Comparison of ENCODE assay signal across 8 cellular contexts in the genomic region with DNA sequence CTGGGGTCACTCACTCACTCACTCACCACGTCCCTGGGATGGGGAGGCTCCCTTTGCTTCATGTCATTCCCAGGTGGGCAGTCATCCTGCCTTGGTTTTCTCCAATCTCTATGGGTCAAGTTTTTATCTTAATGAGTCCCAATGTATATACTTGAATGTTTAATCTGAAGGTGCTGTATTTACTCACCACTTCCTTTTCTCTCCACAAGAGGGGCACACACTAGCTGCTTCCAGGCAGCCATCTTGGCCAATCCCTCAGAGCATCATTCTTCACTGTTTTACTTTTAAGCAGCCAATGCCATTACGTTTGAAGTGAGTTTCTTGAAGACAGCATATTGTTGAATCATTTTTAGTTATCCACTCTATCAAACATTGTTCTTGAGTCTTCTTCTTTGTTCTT.
DNase-seq lines count a peak whose midpoint lies in the region; ATAC-seq, FAIRE-seq and TF ChIP-seq lines count a peak whose summit lies in the region.

No MANE protein-coding gene starts in this region.

- H3K27ac Mint-ChIP-seq in endothelial cell (ENCODE audit: unreplicated experiment), result no peak overlapping the region
- no peak overlapping the region for H3K27ac Mint-ChIP-seq in activated CD4-positive, alpha-beta memory T cell treated with anti-CD3 and anti-CD28 coated beads, Interleukin-2, amount 10 ng/mL, durations not matched to agents 7 days and 5 days

- H3K9me3 ChIP-seq in pancreas, result no peaks in the 10 kb centered on the region

- POLR2A ChIA-PET in AG04449 (lab: Yijun Ruan, JAX), result no interaction called here
- POLR2A ChIA-PET in activated CD4-positive, alpha-beta memory T cell treated with anti-CD3 and anti-CD28 coated beads, Interleukin-2, amount 10 ng/mL, durations not matched to agents 7 days and 5 days (lab: Charles Lee), result no interaction called here

- no peak overlapping the region for H3K4me3 Mint-ChIP-seq in endothelial cell (ENCODE audit: unreplicated experiment)
- no peak overlapping the region for H3K4me3 Mint-ChIP-seq in activated CD4-positive, alpha-beta memory T cell treated with anti-CD3 and anti-CD28 coated beads, Interleukin-2, amount 10 ng/mL, durations not matched to agents 7 days and 5 days

- no peaks in the 10 kb centered on the region for H3K4me1 Mint-ChIP-seq in endothelial cell (ENCODE audit: unreplicated experiment)
- H3K4me1 Mint-ChIP-seq in activated CD4-positive, alpha-beta memory T cell treated with anti-CD3 and anti-CD28 coated beads, Interleukin-2, amount 10 ng/mL, durations not matched to agents 7 days and 5 days, result no peaks in the 10 kb centered on the region

- CTCF ChIA-PET in AG04449 (lab: Yijun Ruan, JAX), result no interaction called here
- CTCF ChIA-PET in activated CD4-positive, alpha-beta memory T cell treated with anti-CD3 and anti-CD28 coated beads, Interleukin-2, amount 10 ng/mL, durations not matched to agents 7 days and 5 days (lab: Charles Lee), result no interaction called here

- intact Hi-C loops in pancreas (cut with DNase I), result no loop called here

- no peaks in the 10 kb centered on the region for H3K27me3 ChIP-seq in pancreas

- no peak for FAIRE-seq in pancreas (lab: Jason Lieb, UNC)

- no peak for DNase-seq in AG04449 (ENCODE audit: low read depth, low spot score)
- peak; percentile 24 for DNase-seq in HT-29 (ENCODE audit: low spot score)
- no peak for DNase-seq in endothelial cell (ENCODE audit: low spot score)
- DNase-seq in activated CD4-positive, alpha-beta memory T cell treated with anti-CD3 and anti-CD28 coated beads, Interleukin-2, amount 10 ng/mL, durations not matched to agents 7 days and 5 days, result no peak
- DNase-seq in pancreas, result no peak
- no peak for DNase-seq in Ammon's horn (ENCODE audit: low spot score)
- no peak for DNase-seq in putamen (ENCODE audit: low spot score)

- H3K27me3 Mint-ChIP-seq in endothelial cell (ENCODE audit: unreplicated experiment), result peaks cover 2% of the 10 kb centered on the region
- H3K27me3 Mint-ChIP-seq in activated CD4-positive, alpha-beta memory T cell treated with anti-CD3 and anti-CD28 coated beads, Interleukin-2, amount 10 ng/mL, durations not matched to agents 7 days and 5 days, result peaks cover 1% of the 10 kb centered on the region

- no peaks in the 10 kb centered on the region for H3K9me3 Mint-ChIP-seq in endothelial cell (ENCODE audit: unreplicated experiment)
- H3K9me3 Mint-ChIP-seq in activated CD4-positive, alpha-beta memory T cell treated with anti-CD3 and anti-CD28 coated beads, Interleukin-2, amount 10 ng/mL, durations not matched to agents 7 days and 5 days, result no peaks in the 10 kb centered on the region

- no peak overlapping the region for H3K27ac ChIP-seq in pancreas

- H3K36me3 Mint-ChIP-seq in endothelial cell (ENCODE audit: low read depth, unreplicated experiment), result no peaks in the 10 kb centered on the region
- H3K36me3 Mint-ChIP-seq in activated CD4-positive, alpha-beta memory T cell treated with anti-CD3 and anti-CD28 coated beads, Interleukin-2, amount 10 ng/mL, durations not matched to agents 7 days and 5 days (ENCODE audit: low read depth), result no peaks in the 10 kb centered on the region

- no peak overlapping the region for H3K4me3 ChIP-seq in AG04449 (ENCODE audit: low read depth, low read length)
- no peak overlapping the region for H3K4me3 ChIP-seq in pancreas

- ATAC-seq in GM18909 (IDR thresholded peaks at IDR 0.05; ENCODE audit: poor library complexity, unreplicated experiment) (peak; percentile 79), pancreas (no peak)

- WGBS in pancreas, 2 donors, result 60 to 66% methylated on average over 2 of the region's 2 CpGs

- no peaks in the 10 kb centered on the region for H3K36me3 ChIP-seq in pancreas

- TF ChIP-seq CTCF in AG04449 (IDR thresholded peaks at IDR 0.05; ENCODE audit: insufficient read depth, low read length, missing control alignments) (peak; percentile 7), endothelial cell (IDR thresholded peaks at IDR 0.05; ENCODE audit: unreplicated experiment) (peak; percentile 56), pancreas (IDR thresholded peaks at IDR 0.05) (peak in 2 of 4 donors; percentile 8 to 11)

- no peaks in the 10 kb centered on the region for H3K4me1 ChIP-seq in pancreas
